8 cellular contexts compared by ENCODE assay signal in genomic region chr5:134026521-134027202, GRCh38. TPM values are rescaled to one million over a fixed set of nuclear protein-coding genes. Genes with fewer than 3 reads are reported as not detected.
DNase-seq lines count a peak whose midpoint lies in the region; ATAC-seq and TF ChIP-seq lines count a peak whose summit lies in the region.

No MANE protein-coding gene starts in this region.

- H3K27me3 Mint-ChIP-seq in activated CD4-positive, alpha-beta T cell treated with anti-CD3 and anti-CD28 coated beads for 36 hours: no peaks in the 10 kb centered on the region
- H3K27me3 Mint-ChIP-seq in effector memory CD8-positive, alpha-beta T cell: peaks cover 0 to 28% of the 10 kb centered on the region in 2 donors
- H3K27me3 Mint-ChIP-seq in nephron (ENCODE audit: low read depth): peaks cover 4% of the 10 kb centered on the region

- peak; percentile 59 for ATAC-seq in HG02938 (IDR thresholded peaks at IDR 0.05; ENCODE audit: unreplicated experiment)
- ATAC-seq in activated CD4-positive, alpha-beta T cell treated with anti-CD3 and anti-CD28 coated beads for 36 hours: peak; percentile 99
- ATAC-seq in effector memory CD8-positive, alpha-beta T cell (replicated peaks): peak; percentile 85
- ATAC-seq in GM18870 (IDR thresholded peaks at IDR 0.05; ENCODE audit: unreplicated experiment): no peak

- peak; percentile 12 to 60 (median 39) for DNase-seq in NCI-H1417 (lab: John Stamatoyannopoulos, UW)
- DNase-seq in NCI-H1417 treated with DMSO at 0.1 percent for 48 hours (lab: John Stamatoyannopoulos, UW): no peak
- DNase-seq in NCI-H510A (lab: John Stamatoyannopoulos, UW): peak; percentile 18
- DNase-seq in activated CD4-positive, alpha-beta T cell treated with anti-CD3 and anti-CD28 coated beads for 36 hours: peak; percentile 75
- DNase-seq in effector memory CD8-positive, alpha-beta T cell: peak in 2 of 3 experiments; percentile 18 to 22

- no peaks in the 10 kb centered on the region for H3K4me1 Mint-ChIP-seq in activated CD4-positive, alpha-beta T cell treated with anti-CD3 and anti-CD28 coated beads for 36 hours
- H3K4me1 Mint-ChIP-seq in effector memory CD8-positive, alpha-beta T cell (ENCODE audit: low read depth in 2 of 2): peaks cover 0 to 3% of the 10 kb centered on the region in 2 donors
- H3K4me1 Mint-ChIP-seq in nephron: no peaks in the 10 kb centered on the region

- no peaks in the 10 kb centered on the region for H3K36me3 Mint-ChIP-seq in activated CD4-positive, alpha-beta T cell treated with anti-CD3 and anti-CD28 coated beads for 36 hours (ENCODE audit: low read depth)
- H3K36me3 Mint-ChIP-seq in effector memory CD8-positive, alpha-beta T cell (ENCODE audit: insufficient read depth): no peaks in the 10 kb centered on the region
- no peaks in the 10 kb centered on the region for H3K36me3 Mint-ChIP-seq in nephron (ENCODE audit: low read depth)

- TF ChIP-seq CTCF in nephron (IDR thresholded peaks at IDR 0.05; ENCODE audit: unreplicated experiment in 3 of 3): peak; percentile 44 to 54 (median 49)

- CTCF ChIA-PET in activated CD4-positive, alpha-beta T cell treated with anti-CD3 and anti-CD28 coated beads for 36 hours (lab: Charles Lee): interaction anchor here (0.5 to 3.7 kb wide), 22 partner anchors 9 to 372 kb away, joined by 3 to 35 read pairs (median 4); no protein-coding TSS in a partner anchor

- H3K4me3 Mint-ChIP-seq in activated CD4-positive, alpha-beta T cell treated with anti-CD3 and anti-CD28 coated beads for 36 hours: no peak overlapping the region
- H3K4me3 Mint-ChIP-seq in effector memory CD8-positive, alpha-beta T cell: no peak overlapping the region
- H3K4me3 Mint-ChIP-seq in nephron: no peak overlapping the region

- POLR2A ChIA-PET in activated CD4-positive, alpha-beta T cell treated with anti-CD3 and anti-CD28 coated beads for 36 hours (lab: Charles Lee): no interaction called here

- intact Hi-C loops in activated CD4-positive, alpha-beta T cell treated with anti-CD3 and anti-CD28 coated beads for 36 hours (cut with DNase I, micrococcal nuclease): loop anchor here in 1 of 2 experiments (2.0 kb wide), 1 partner anchor 262 kb away; no protein-coding TSS in a partner anchor

- no peaks in the 10 kb centered on the region for H3K9me3 Mint-ChIP-seq in activated CD4-positive, alpha-beta T cell treated with anti-CD3 and anti-CD28 coated beads for 36 hours (ENCODE audit: low read depth)
- H3K9me3 Mint-ChIP-seq in effector memory CD8-positive, alpha-beta T cell: no peaks in the 10 kb centered on the region
- no peaks in the 10 kb centered on the region for H3K9me3 Mint-ChIP-seq in nephron

- no peak overlapping the region for H3K27ac Mint-ChIP-seq in activated CD4-positive, alpha-beta T cell treated with anti-CD3 and anti-CD28 coated beads for 36 hours
- H3K27ac Mint-ChIP-seq in effector memory CD8-positive, alpha-beta T cell: no peak overlapping the region
- H3K27ac Mint-ChIP-seq in nephron: peak overlapping the region in 1 of 3 experiments; percentile 45

RNA-seq across cellular contexts. Expression of gene VDAC1, which starts 21.9 kb away (rescaled TPM):
- 100 to 1,000 TPM; 482 to 486 TPM for total RNA-seq in activated CD4-positive, alpha-beta T cell treated with anti-CD3 and anti-CD28 coated beads for 36 hours

RNA-seq across cellular contexts. Expression of gene C5orf15, which starts 58.2 kb away (rescaled TPM):
- total RNA-seq in activated CD4-positive, alpha-beta T cell treated with anti-CD3 and anti-CD28 coated beads for 36 hours: 10 to 100 TPM; 28.7 to 38.7 TPM
